ENCODE assay signal across 15 cellular contexts in genomic region chr11:48029686-48030279, GRCh38. TPM values are rescaled to one million over a fixed set of nuclear protein-coding genes. Genes with fewer than 3 reads are reported as not detected.
DNase-seq lines count a peak whose midpoint lies in the region; ATAC-seq and TF ChIP-seq lines count a peak whose summit lies in the region.
"Had no signal": no experiment of that assay in that cellular context is flagged by ENCODE, and none has a peak within 500 bp of the region (broad histone marks: within the 10 kb centered on the region; RNA-seq: fewer than 3 reads in every experiment).

No MANE protein-coding gene starts in this region.

- no peak overlapping the region for H3K4me3 ChIP-seq in WERI-Rb-1 (ENCODE audit: low read depth, low read length)
- H3K4me3 ChIP-seq: Peyer's patch had no signal

- H3K27me3 ChIP-seq in WERI-Rb-1 (ENCODE audit: insufficient read depth, low read depth, severe bottlenecking), result no peaks in the 10 kb centered on the region
- H3K27me3 ChIP-seq: Peyer's patch had no signal

- DNase-seq in Calu3 (no peak), WERI-Rb-1 (peak; percentile 36), memory B cell (ENCODE audit: low spot score in 2 of 2) (no peak), kidney glomerular epithelial cell (lab: John Stamatoyannopoulos, UW) (no peak), HPDE6-E6E7 (ENCODE audit: extremely low spot score) (no peak)
- DNase-seq: activated CD4-positive, alpha-beta T cell treated with anti-CD3 and anti-CD28 coated beads, Interleukin-2, amount 50 U/mL, for 1 hour; activated gamma-delta T cell; mesendoderm; NCI-H187 treated with DMSO at 0.1 percent for 48 hours; NCI-H524; occipital lobe; Peyer's patch had no signal

- H3K4me3 Mint-ChIP-seq in Calu3 (ENCODE audit: low read depth, unreplicated experiment) (no peak overlapping the region), memory B cell (no peak overlapping the region)

- H3K27ac ChIP-seq in 22Rv1, result 0 out of 2 replicates have a peak overlapping the region, but pooled peaks have one; percentile 1
- H3K27ac ChIP-seq in WERI-Rb-1, result peak overlapping the region; percentile 51

- no peaks in the 10 kb centered on the region for H3K9me3 ChIP-seq in WERI-Rb-1 (ENCODE audit: severe bottlenecking)
- H3K9me3 ChIP-seq: Peyer's patch had no signal

- CTCF ChIA-PET in Calu3 (lab: Charles Lee), result no interaction called here

- peak overlapping the region; percentile 36 for H3K27ac Mint-ChIP-seq in Calu3 (ENCODE audit: unreplicated experiment)
- peak overlapping the region; percentile 83 for H3K27ac Mint-ChIP-seq in memory B cell

- no TSS peak for BruUV-seq in Calu3 (replicated peaks; lab: Mats Ljungman, UMichigan)

- H3K9me3 Mint-ChIP-seq in Calu3 (ENCODE audit: low read depth, unreplicated experiment), result no peaks in the 10 kb centered on the region
- no peaks in the 10 kb centered on the region for H3K9me3 Mint-ChIP-seq in memory B cell

- H3K36me3 ChIP-seq in WERI-Rb-1, result no peaks in the 10 kb centered on the region
- H3K36me3 ChIP-seq: Peyer's patch had no signal

- H3K36me3 Mint-ChIP-seq in Calu3 (ENCODE audit: insufficient read depth, unreplicated experiment), result peaks cover 13% of the 10 kb centered on the region
- peaks cover 9% of the 10 kb centered on the region for H3K36me3 Mint-ChIP-seq in memory B cell

- ATAC-seq in memory B cell (ENCODE audit: low read depth) (no peak), HG02884 (IDR thresholded peaks at IDR 0.05; ENCODE audit: unreplicated experiment) (no peak), GM21515 (IDR thresholded peaks at IDR 0.05; ENCODE audit: unreplicated experiment) (no peak)

- TF ChIP-seq CTCF in 22Rv1 (IDR thresholded peaks at IDR 0.05) (no peak), Calu3 (IDR thresholded peaks at IDR 0.05; ENCODE audit: unreplicated experiment) (no peak), WERI-Rb-1 (IDR thresholded peaks at IDR 0.05; ENCODE audit: low read depth, low read length) (no peak)

- H3K4me1 Mint-ChIP-seq in Calu3 (ENCODE audit: low read depth, unreplicated experiment), result peaks cover 27% of the 10 kb centered on the region
- peaks cover 51% of the 10 kb centered on the region for H3K4me1 Mint-ChIP-seq in memory B cell

- H3K27me3 Mint-ChIP-seq in Calu3 (ENCODE audit: unreplicated experiment) (no peaks in the 10 kb centered on the region), memory B cell (no peaks in the 10 kb centered on the region)

- intact Hi-C loops in Calu3 (cut with micrococcal nuclease; ENCODE audit: unreplicated experiment), result no loop called here

RNA-seq across cellular contexts. Expression of gene PTPRJ, which starts 49.4 kb away (rescaled TPM):
- 42.9 and 59.4 TPM in 2 replicates for total RNA-seq in Calu3 (2022)
